In genomic region chr10:33703897-33704825, GRCh38 we compare ENCODE assay signal across 1 cellular context.
TF ChIP-seq lines count a peak whose summit lies in the region.

No MANE protein-coding gene starts in this region.

TF ChIP-seq in GM12878, 131 proteins besides CTCF, POLR2A, EP300 and RAD21 (continued from another document):
- TF ChIP-seq MEF2B (IDR thresholded peaks at IDR 0.05; ENCODE audit: partially characterized antibody, poor library complexity, severe bottlenecking): no peak
- no peak for TF ChIP-seq JUND (IDR thresholded peaks at IDR 0.05; ENCODE audit: low read depth, low read length)
- TF ChIP-seq NFXL1 (IDR thresholded peaks at IDR 0.05; ENCODE audit: borderline replicate concordance): no peak
